In the genomic region with DNA sequence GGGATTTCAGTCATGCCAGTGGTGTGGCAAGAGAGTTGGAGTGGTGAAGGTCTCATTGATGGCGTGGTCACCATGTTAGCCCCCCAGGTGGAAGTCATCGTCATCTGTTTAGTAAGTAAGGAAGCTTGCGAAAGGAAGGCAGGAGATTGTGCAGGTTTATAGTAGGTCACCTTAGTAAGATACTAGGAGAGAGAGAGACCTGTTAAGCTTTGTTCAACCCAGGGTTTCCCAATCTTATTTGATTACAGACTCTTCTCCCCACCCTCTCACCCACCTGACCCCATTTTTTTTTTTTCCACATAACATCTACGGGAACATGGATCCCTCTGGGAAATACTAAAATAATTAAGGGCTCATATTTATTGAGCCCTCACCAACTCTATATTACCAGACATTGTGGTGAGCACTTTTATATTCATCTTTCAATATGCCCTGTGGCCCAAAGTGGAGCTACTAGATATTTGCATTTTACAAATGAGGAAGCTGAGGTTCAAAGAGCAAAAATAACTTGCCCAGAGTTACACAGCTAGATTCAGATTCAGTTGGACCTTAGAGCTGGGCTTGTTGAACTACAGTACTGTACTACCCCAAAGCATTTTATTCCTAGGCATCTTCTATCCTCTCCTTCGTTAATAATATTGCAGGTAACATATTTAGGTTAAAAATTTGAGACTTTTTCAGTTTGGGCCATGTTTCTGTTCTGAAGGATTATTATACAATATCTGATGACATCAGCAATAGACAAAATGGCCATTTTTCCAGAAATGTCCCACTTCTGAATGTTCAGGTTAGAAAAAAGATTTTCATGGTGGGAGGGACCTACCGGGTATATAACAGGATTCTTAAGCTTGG, we compare ENCODE assay signal across 10 cellular contexts. TPM values are rescaled to one million over a fixed set of nuclear protein-coding genes. Genes with fewer than 3 reads are reported as not detected.
DNase-seq lines count a peak whose midpoint lies in the region; ATAC-seq and FAIRE-seq lines count a peak whose summit lies in the region.
"Had no signal": no experiment of that assay in that cellular context is flagged by ENCODE, and none has a peak within 500 bp of the region (broad histone marks: within the 10 kb centered on the region; RNA-seq: fewer than 3 reads in every experiment).

No MANE protein-coding gene starts in this region.

- peaks cover 4% of the 10 kb centered on the region for H3K36me3 Mint-ChIP-seq in activated naive CD8-positive, alpha-beta T cell treated with anti-CD3 and anti-CD28 coated beads, Interleukin-2, amount 50 U/mL, for 24 hours (ENCODE audit: low read depth)
- H3K36me3 Mint-ChIP-seq in activated T-cell treated with anti-CD3 and anti-CD28 coated beads, Interleukin-2, amount 50 U/mL, for 24 hours (ENCODE audit: low read depth), result peaks cover 26% of the 10 kb centered on the region

- no peak overlapping the region for H3K27ac Mint-ChIP-seq in activated naive CD8-positive, alpha-beta T cell treated with anti-CD3 and anti-CD28 coated beads, Interleukin-2, amount 50 U/mL, for 24 hours
- H3K27ac Mint-ChIP-seq in activated T-cell treated with anti-CD3 and anti-CD28 coated beads, Interleukin-2, amount 50 U/mL, for 24 hours, result no peak overlapping the region

- ATAC-seq in GM19438 (IDR thresholded peaks at IDR 0.05; ENCODE audit: low read depth, unreplicated experiment) (peak; percentile 78), HG03039 (IDR thresholded peaks at IDR 0.05; ENCODE audit: unreplicated experiment) (peak; percentile 80)
- no peak for ATAC-seq in activated naive CD8-positive, alpha-beta T cell treated with anti-CD3 and anti-CD28 coated beads, Interleukin-2, amount 50 U/mL, for 24 hours

- no peaks in the 10 kb centered on the region for H3K9me3 Mint-ChIP-seq in activated naive CD8-positive, alpha-beta T cell treated with anti-CD3 and anti-CD28 coated beads, Interleukin-2, amount 50 U/mL, for 24 hours
- no peaks in the 10 kb centered on the region for H3K9me3 Mint-ChIP-seq in activated T-cell treated with anti-CD3 and anti-CD28 coated beads, Interleukin-2, amount 50 U/mL, for 24 hours

- H3K27me3 Mint-ChIP-seq in activated naive CD8-positive, alpha-beta T cell treated with anti-CD3 and anti-CD28 coated beads, Interleukin-2, amount 50 U/mL, for 24 hours, result no peaks in the 10 kb centered on the region
- H3K27me3 Mint-ChIP-seq in activated T-cell treated with anti-CD3 and anti-CD28 coated beads, Interleukin-2, amount 50 U/mL, for 24 hours, result no peaks in the 10 kb centered on the region

- no peak overlapping the region for H3K4me3 Mint-ChIP-seq in activated naive CD8-positive, alpha-beta T cell treated with anti-CD3 and anti-CD28 coated beads, Interleukin-2, amount 50 U/mL, for 24 hours
- no peak overlapping the region for H3K4me3 Mint-ChIP-seq in activated T-cell treated with anti-CD3 and anti-CD28 coated beads, Interleukin-2, amount 50 U/mL, for 24 hours

- H3K4me1 Mint-ChIP-seq in activated naive CD8-positive, alpha-beta T cell treated with anti-CD3 and anti-CD28 coated beads, Interleukin-2, amount 50 U/mL, for 24 hours, result no peaks in the 10 kb centered on the region
- no peaks in the 10 kb centered on the region for H3K4me1 Mint-ChIP-seq in activated T-cell treated with anti-CD3 and anti-CD28 coated beads, Interleukin-2, amount 50 U/mL, for 24 hours (ENCODE audit: low read depth)

- peak; percentile 11 for DNase-seq in GDM1 (lab: John Stamatoyannopoulos, UW)
- DNase-seq in NOMO-1 (lab: John Stamatoyannopoulos, UW; ENCODE audit: unreplicated experiment in 2 of 2), result peak; percentile 61 to 78
- no peak for DNase-seq in HTR-8/SVneo (ENCODE audit: insufficient read length, low spot score)
- no peak for DNase-seq in activated naive CD8-positive, alpha-beta T cell treated with anti-CD3 and anti-CD28 coated beads, Interleukin-2, amount 50 U/mL, for 24 hours
- DNase-seq in ureter (ENCODE audit: low spot score), result no peak
- DNase-seq in activated T-cell treated with anti-CD3 and anti-CD28 coated beads, Interleukin-2, amount 50 U/mL, for 24 hours, result no peak
- DNase-seq: NCI-H187 had no signal

- FAIRE-seq in HTR-8/SVneo (lab: Jason Lieb, UNC), result no peak
- FAIRE-seq: H1 had no signal

RNA-seq across cellular contexts. Expression of a gene that starts 13.2 kb away (rescaled TPM):
- total RNA-seq in ureter, result 118 TPM

RNA-seq across cellular contexts. Expression of a gene that starts 32.5 kb away (rescaled TPM):
- total RNA-seq in ureter, result 177 TPM

Comparison
In these comparisons a context has a peak if more than half of its experiments do, and no peak if none do; other contexts are left out.
1. DNase-seq: peak in GDM1 (single experiment) and NOMO-1 (2 of 2); none in HTR-8/SVneo (single experiment), activated naive CD8-positive, alpha-beta T cell treated with anti-CD3 and anti-CD28 coated beads, Interleukin-2, amount 50 U/mL, for 24 hours (single experiment), ureter (single experiment) and activated T-cell treated with anti-CD3 and anti-CD28 coated beads, Interleukin-2, amount 50 U/mL, for 24 hours (single experiment).